Comparison of ENCODE assay signal across 20 cellular contexts in the genomic region with DNA sequence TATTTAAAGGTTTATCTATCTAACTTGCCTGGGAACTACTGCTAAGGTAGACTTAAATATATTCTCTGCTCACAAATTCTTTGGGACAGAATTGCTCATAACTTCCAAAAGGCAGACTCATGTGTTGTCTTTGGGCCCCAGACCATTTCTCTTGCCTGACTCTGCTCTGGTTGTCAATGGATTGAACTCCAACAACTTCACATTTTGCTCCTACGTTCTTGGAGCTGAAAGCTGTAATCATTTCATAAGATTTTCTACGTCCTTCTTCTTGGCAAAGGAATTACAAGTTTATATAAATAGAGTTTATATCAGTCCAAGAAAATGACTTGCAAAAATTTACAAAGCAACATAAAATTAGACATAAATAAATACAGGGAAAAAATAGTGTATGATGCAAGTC. TPM values are rescaled to one million over a fixed set of nuclear protein-coding genes. Genes with fewer than 3 reads are reported as not detected.
A peak's percentile ranks its signal among the peaks of the same experiment; 100 is the strongest.
DNase-seq lines count a peak whose midpoint lies in the region; ATAC-seq, FAIRE-seq and TF ChIP-seq lines count a peak whose summit lies in the region.
"Had no signal": no experiment of that assay in that cellular context is flagged by ENCODE, and none has a peak within 500 bp of the region (broad histone marks: within the 10 kb centered on the region; RNA-seq: fewer than 3 reads in every experiment).

No MANE protein-coding gene starts in this region.

- H3K9ac ChIP-seq in SK-N-SH (no peak overlapping the region; the same call in 1 of the 2 replicates), K562 (ENCODE audit: insufficient read depth in 1 of 2, low read depth in 2 of 2, low read length in 2 of 2) (no peak overlapping the region), iPS-18a (ENCODE audit: low read length) (peak overlapping the region; percentile 71)

- H3K36me3 ChIP-seq in SK-N-SH (replicated peaks in 1 of 2; ENCODE audit: control insufficient read depth in 1 of 2, insufficient read depth in 2 of 2, low read length in 1 of 2): no peaks in the 10 kb centered on the region
- no peaks in the 10 kb centered on the region for H3K36me3 ChIP-seq in K562 (ENCODE audit: control insufficient read depth, insufficient read depth, low read length)
- no peaks in the 10 kb centered on the region for H3K36me3 ChIP-seq in iPS-18a (ENCODE audit: control insufficient read depth, low read depth, low read length)
- no peaks in the 10 kb centered on the region for H3K36me3 ChIP-seq in vagina
- H3K36me3 ChIP-seq: lower lobe of right lung, sigmoid colon had no signal

- POLR2A ChIA-PET in SK-N-SH (lab: Yijun Ruan, JAX) (no interaction called here), K562 (lab: Yijun Ruan, JAX) (interaction anchor here (0.6 kb wide), 1 partner anchor 40 kb away, joined by 3 read pairs; no protein-coding TSS in a partner anchor)

- H3K9me1 ChIP-seq in K562 (ENCODE audit: control insufficient read depth, insufficient read depth, low read length): no peaks in the 10 kb centered on the region

- FAIRE-seq in K562 (lab: Jason Lieb, UNC): no peak
- FAIRE-seq: endothelial cell of umbilical vein had no signal

- H3K4me3 Mint-ChIP-seq in activated T-cell treated with anti-CD3 and anti-CD28 coated beads, Interleukin-2, amount 50 U/mL, for 72 hours: no peak overlapping the region
- H3K4me3 Mint-ChIP-seq: central memory CD8-positive, alpha-beta T cell; IgD-negative memory B cell; neural crest cell; stimulated activated naive CD8-positive, alpha-beta T cell treated with anti-CD3 and anti-CD28 coated beads, Interleukin-15, Interleukin-2, amounts not matched to agents 100 ng/mL and 50 ng/mL, for 24 hours had no signal

- H3K4me1 ChIP-seq in SK-N-SH (ENCODE audit: control insufficient read depth in 1 of 2, insufficient read depth in 2 of 2, low read depth in 1 of 2, low read length in 1 of 2) (peaks cover 0 to 16% of the 10 kb centered on the region in 2 experiments; a peak in 1 of 4 replicates), K562 (replicated peaks in 1 of 2; ENCODE audit: control insufficient read depth in 2 of 2, insufficient read depth in 2 of 2, low read length in 2 of 2) (peaks cover 0 to 7% of the 10 kb centered on the region in 2 experiments; a peak in 1 of 5 replicates), iPS-18a (ENCODE audit: control insufficient read depth, low read depth, low read length) (peaks cover 46% of the 10 kb centered on the region), vagina (no peaks in the 10 kb centered on the region)
- H3K4me1 ChIP-seq: lower lobe of right lung had no signal

- no peaks in the 10 kb centered on the region for H3K36me3 Mint-ChIP-seq in activated T-cell treated with anti-CD3 and anti-CD28 coated beads, Interleukin-2, amount 50 U/mL, for 72 hours (ENCODE audit: insufficient read depth in 2 of 2)

- H3K9me3 ChIP-seq in SK-N-SH (no peaks in the 10 kb centered on the region), K562 (replicated peaks; ENCODE audit: control insufficient read depth, insufficient read depth, low read depth, low read length) (peaks cover 2% of the 10 kb centered on the region; the same call in 1 of the 2 replicates), iPS-18a (ENCODE audit: control insufficient read depth, low read depth, low read length) (no peaks in the 10 kb centered on the region), vagina (no peaks in the 10 kb centered on the region)
- H3K9me3 ChIP-seq: lower lobe of right lung, sigmoid colon had no signal

- H3K27me3 Mint-ChIP-seq in activated T-cell treated with anti-CD3 and anti-CD28 coated beads, Interleukin-2, amount 50 U/mL, for 72 hours (ENCODE audit: low read depth): no peaks in the 10 kb centered on the region
- H3K27me3 Mint-ChIP-seq: central memory CD8-positive, alpha-beta T cell had no signal

- in situ Hi-C loops in K562 (cut with MboI): no loop called here

- H3K79me2 ChIP-seq in SK-N-SH (ENCODE audit: insufficient read depth): no peaks in the 10 kb centered on the region
- H3K79me2 ChIP-seq in K562 (ENCODE audit: control insufficient read depth, insufficient read depth, low read length): no peaks in the 10 kb centered on the region

- 62% methylated on average over 2 of the region's 2 CpGs for WGBS in SK-N-SH (ENCODE audit: low lambda C conversion rate)
- 8% methylated on average over 2 of the region's 2 CpGs for WGBS in K562 (ENCODE audit: insufficient coverage, low coverage, missing lambda C conversion rate)

- TF ChIP-seq POLR2A in K562 (conservative IDR thresholded peaks at IDR 0.05) (no peak), vagina (IDR thresholded peaks at IDR 0.05) (no peak)

- TF ChIP-seq RAD21 in SK-N-SH (IDR thresholded peaks at IDR 0.05; ENCODE audit: low read length) (no peak), K562 (CRISPR knock-in tag; conservative IDR thresholded peaks at IDR 0.05 in 1 of 2, IDR thresholded peaks at IDR 0.05 in 1 of 2) (no peak)

- H3K4me3 ChIP-seq in SK-N-SH (ENCODE audit: low read depth in 2 of 2, low read length in 1 of 2) (no peak overlapping the region), K562 (no peak overlapping the region), iPS-18a (ENCODE audit: low read length) (peak overlapping the region; percentile 42), vagina (no peak overlapping the region)
- H3K4me3 ChIP-seq: lower lobe of right lung, sigmoid colon had no signal

- peaks cover 2 to 5% of the 10 kb centered on the region in 2 donors for H3K9me3 Mint-ChIP-seq in activated T-cell treated with anti-CD3 and anti-CD28 coated beads, Interleukin-2, amount 50 U/mL, for 72 hours

- H3K4me2 ChIP-seq in SK-N-SH (no peak overlapping the region), K562 (ENCODE audit: insufficient read depth, low read length) (no peak overlapping the region)

- TF ChIP-seq EP300 in SK-N-SH (IDR thresholded peaks at IDR 0.05; ENCODE audit: borderline replicate concordance in 1 of 2, low read depth in 1 of 2, low read length in 1 of 2): no peak
- no peak for TF ChIP-seq EP300 in K562 (IDR thresholded peaks at IDR 0.05; ENCODE audit: low read length)

- H2AFZ ChIP-seq in SK-N-SH (ENCODE audit: low read depth): peak overlapping the region; percentile 60; the same call in 1 of the 2 replicates
- no peak overlapping the region for H2AFZ ChIP-seq in K562 (ENCODE audit: low read depth, low read length)

- TF ChIP-seq CTCF in SK-N-SH (IDR thresholded peaks at IDR 0.05) (no peak), K562 (IDR thresholded peaks at IDR 0.05 in 2 of 3, conservative IDR thresholded peaks at IDR 0.05 in 1 of 3; ENCODE audit: insufficient read depth in 2 of 3, low read depth in 1 of 3, low read length in 3 of 3) (no peak), vagina (IDR thresholded peaks at IDR 0.05) (no peak)

- H3K9me2 ChIP-seq in SK-N-SH: no peaks in the 10 kb centered on the region

- H3K27me3 ChIP-seq in SK-N-SH (ENCODE audit: insufficient read depth) (no peaks in the 10 kb centered on the region), K562 (ENCODE audit: control insufficient read depth in 2 of 2, insufficient read depth in 2 of 2, low read length in 2 of 2) (peaks cover 0 to 2% of the 10 kb centered on the region in 2 experiments; a peak in 1 of 5 replicates), iPS-18a (ENCODE audit: control insufficient read depth, insufficient read depth, low read length) (no peaks in the 10 kb centered on the region), vagina (no peaks in the 10 kb centered on the region)
- H3K27me3 ChIP-seq: sigmoid colon had no signal

- H3K27ac ChIP-seq in SK-N-SH (ENCODE audit: low read depth in 2 of 2, low read length in 1 of 2) (peak overlapping the region in 1 of 2 experiments; percentile 38; a peak in 2 of 4 replicates), K562 (ENCODE audit: extremely low read depth, low read depth, low read length) (no peak overlapping the region), iPS-18a (ENCODE audit: low read length) (peak overlapping the region; percentile 99), vagina (peak overlapping the region; percentile 0)
- H3K27ac ChIP-seq: 22Rv1, lower lobe of right lung, sigmoid colon had no signal

- CTCF ChIA-PET in SK-N-SH (lab: Yijun Ruan, JAX) (no interaction called here), K562 (lab: Yijun Ruan, JAX; ENCODE audit: low intra/inter-chr PET ratio) (interaction anchor here (0.6 kb wide), 1 partner anchor 310 kb away, joined by 3 read pairs; no protein-coding TSS in a partner anchor)

- DNase-seq in SK-N-SH (no peak), K562 (ENCODE audit: extremely low read depth in 1 of 4, low spot score in 3 of 4) (no peak), vagina (ENCODE audit: extremely low spot score in 2 of 2) (no peak), amygdala (lab: John Stamatoyannopoulos, UW) (no peak)
- DNase-seq in activated T-cell treated with anti-CD3 and anti-CD28 coated beads, Interleukin-2, amount 50 U/mL, for 72 hours: no peak
- DNase-seq: DMS153, hypothalamus, lower lobe of right lung, NCI-H1092, NCI-H345, sigmoid colon had no signal

- ATAC-seq in SK-N-SH treated with all-trans-retinoic acid at 6 μM for 48 hours (no peak), K562 (no peak), HG02970 (IDR thresholded peaks at IDR 0.05; ENCODE audit: low FRiP score, unreplicated experiment) (no peak)
- no peak for ATAC-seq in activated T-cell treated with anti-CD3 and anti-CD28 coated beads, Interleukin-2, amount 50 U/mL, for 72 hours (replicated peaks in 1 of 2)
- ATAC-seq: lower lobe of right lung had no signal

- H4K20me1 ChIP-seq in SK-N-SH (ENCODE audit: insufficient read depth): no peaks in the 10 kb centered on the region
- H4K20me1 ChIP-seq in K562 (replicated peaks; ENCODE audit: control insufficient read depth, insufficient read depth, low read length): no peaks in the 10 kb centered on the region

- H3K27ac Mint-ChIP-seq in activated T-cell treated with anti-CD3 and anti-CD28 coated beads, Interleukin-2, amount 50 U/mL, for 72 hours: no peak overlapping the region
- H3K27ac Mint-ChIP-seq: stimulated activated naive CD8-positive, alpha-beta T cell treated with anti-CD3 and anti-CD28 coated beads, Interleukin-15, Interleukin-2, amounts not matched to agents 100 ng/mL and 50 ng/mL, for 24 hours had no signal

- H3F3A ChIP-seq in SK-N-SH (replicated peaks; ENCODE audit: insufficient read depth): peaks cover 8% of the 10 kb centered on the region

- H3K4me1 Mint-ChIP-seq in activated T-cell treated with anti-CD3 and anti-CD28 coated beads, Interleukin-2, amount 50 U/mL, for 72 hours (ENCODE audit: low read depth): peaks cover 9% of the 10 kb centered on the region
- H3K4me1 Mint-ChIP-seq: central memory CD8-positive, alpha-beta T cell; IgD-negative memory B cell had no signal

- no TSS peak for BruUV-seq in K562 (replicated peaks; lab: Mats Ljungman, UMichigan)

- intact Hi-C loops in K562 (cut with micrococcal nuclease): no loop called here
- intact Hi-C loops in vagina (cut with DNase I): no loop called here

RNA-seq across cellular contexts. Expression of a gene that starts 32.9 kb away (rescaled TPM):
- polyA plus RNA-seq in SK-N-SH (2012; rRNA removed): 16.2 and 17.3 TPM in 2 replicates
- 22.0 and 24.3 TPM in 2 replicates for polyA plus RNA-seq in SK-N-SH (2012; cell fraction: cytosol; rRNA removed)
- 7.8 and 14.2 TPM in 2 replicates for polyA plus RNA-seq in SK-N-SH (2012; cell fraction: nucleus; rRNA removed)
- total RNA-seq in K562 (2011; cell fraction: chromatin; rRNA removed; ENCODE audit: low replicate concordance): 34.0 and 96.0 TPM in 2 replicates
- 13.5 and 20.7 TPM in 2 replicates for total RNA-seq in K562 (2011; cell fraction: nucleolus; rRNA removed)
- 48.2 and 84.6 TPM in 2 replicates for total RNA-seq in K562 (2011; cell fraction: nucleoplasm; rRNA removed)
- total RNA-seq in K562 (2014; rRNA removed): 10.4 and 21.6 TPM in 2 replicates
- 33.3 and 36.4 TPM in 2 replicates for total RNA-seq in K562 (2014; rRNA removed; fragmentation: Illumina TruSeq; extraction: Trizol)
- total RNA-seq in K562 (2015; rRNA removed; fragmentation: Illumina TruSeq; extraction: Trizol): 28.5 and 30.6 TPM in 2 replicates
- 28.6 and 29.2 TPM in 2 replicates for total RNA-seq in K562 (2021)
- polyA plus RNA-seq in K562 (2011; rRNA removed): 40.1 and 44.0 TPM in 2 replicates
- polyA plus RNA-seq in K562 (2011; cell fraction: cytosol; rRNA removed): 9.2 and 14.9 TPM in 2 replicates
- 13.6 and 23.6 TPM in 2 replicates for polyA plus RNA-seq in K562 (2011; cell fraction: nucleus; rRNA removed)
- 22.6 and 26.1 TPM in 2 replicates for polyA plus RNA-seq in K562 (2012)
- 28.1 and 36.5 TPM in 2 replicates for polyA plus RNA-seq in K562 (2014; fragmentation: Illumina TruSeq; extraction: Trizol)
- polyA plus RNA-seq in K562 (2014; fragmentation: Nextera tagmentation; extraction: Ambion mirVana): 1 to 10 TPM; 8.9 to 9.8 TPM
- 16.8 and 17.0 TPM in 2 replicates for polyA plus RNA-seq in K562 (2014; rRNA removed)
- 89.2 and 101 TPM in 2 replicates for polyA minus RNA-seq in K562 (2011; rRNA and poly(A)+ RNA removed)
- polyA minus RNA-seq in K562 (2011; cell fraction: cytosol; rRNA and poly(A)+ RNA removed): 27.7 and 29.9 TPM in 2 replicates
- 16.2 and 37.7 TPM in 2 replicates for polyA minus RNA-seq in K562 (2011; cell fraction: nucleus; rRNA and poly(A)+ RNA removed)
- total RNA-seq in vagina: 32.2 TPM
- total RNA-seq in activated T-cell treated with anti-CD3 and anti-CD28 coated beads, Interleukin-2, amount 50 U/mL, for 72 hours: 10 to 100 TPM; 47.6 to 60.1 TPM
